Comparison of ENCODE assay signal across 8 cellular contexts in genomic region chr11:76444384-76445121, GRCh38. TPM values are rescaled to one million over a fixed set of nuclear protein-coding genes. Genes with fewer than 3 reads are reported as not detected.
A peak's percentile ranks its signal among the peaks of the same experiment; 100 is the strongest.
DNase-seq lines count a peak whose midpoint lies in the region; ATAC-seq lines count a peak whose summit lies in the region.

A gene with protein sequence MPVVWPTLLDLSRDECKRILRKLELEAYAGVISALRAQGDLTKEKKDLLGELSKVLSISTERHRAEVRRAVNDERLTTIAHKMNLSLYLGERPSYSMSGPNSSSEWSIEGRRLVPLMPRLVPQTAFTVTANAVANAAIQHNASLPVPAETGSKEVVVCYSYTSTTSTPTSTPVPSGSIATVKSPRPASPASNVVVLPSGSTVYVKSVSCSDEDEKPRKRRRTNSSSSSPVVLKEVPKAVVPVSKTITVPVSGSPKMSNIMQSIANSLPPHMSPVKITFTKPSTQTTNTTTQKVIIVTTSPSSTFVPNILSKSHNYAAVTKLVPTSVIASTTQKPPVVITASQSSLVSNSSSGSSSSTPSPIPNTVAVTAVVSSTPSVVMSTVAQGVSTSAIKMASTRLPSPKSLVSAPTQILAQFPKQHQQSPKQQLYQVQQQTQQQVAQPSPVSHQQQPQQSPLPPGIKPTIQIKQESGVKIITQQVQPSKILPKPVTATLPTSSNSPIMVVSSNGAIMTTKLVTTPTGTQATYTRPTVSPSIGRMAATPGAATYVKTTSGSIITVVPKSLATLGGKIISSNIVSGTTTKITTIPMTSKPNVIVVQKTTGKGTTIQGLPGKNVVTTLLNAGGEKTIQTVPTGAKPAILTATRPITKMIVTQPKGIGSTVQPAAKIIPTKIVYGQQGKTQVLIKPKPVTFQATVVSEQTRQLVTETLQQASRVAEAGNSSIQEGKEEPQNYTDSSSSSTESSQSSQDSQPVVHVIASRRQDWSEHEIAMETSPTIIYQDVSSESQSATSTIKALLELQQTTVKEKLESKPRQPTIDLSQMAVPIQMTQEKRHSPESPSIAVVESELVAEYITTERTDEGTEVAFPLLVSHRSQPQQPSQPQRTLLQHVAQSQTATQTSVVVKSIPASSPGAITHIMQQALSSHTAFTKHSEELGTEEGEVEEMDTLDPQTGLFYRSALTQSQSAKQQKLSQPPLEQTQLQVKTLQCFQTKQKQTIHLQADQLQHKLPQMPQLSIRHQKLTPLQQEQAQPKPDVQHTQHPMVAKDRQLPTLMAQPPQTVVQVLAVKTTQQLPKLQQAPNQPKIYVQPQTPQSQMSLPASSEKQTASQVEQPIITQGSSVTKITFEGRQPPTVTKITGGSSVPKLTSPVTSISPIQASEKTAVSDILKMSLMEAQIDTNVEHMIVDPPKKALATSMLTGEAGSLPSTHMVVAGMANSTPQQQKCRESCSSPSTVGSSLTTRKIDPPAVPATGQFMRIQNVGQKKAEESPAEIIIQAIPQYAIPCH (N-terminal part only) (plus strand): TSS chr11:76445018. CDS start chr11:76446939, 1,921 bp downstream.

- H3K4me3 ChIP-seq in rectal smooth muscle tissue (ENCODE audit: low read length) (peak within 1 kb of the TSS; percentile 99), aorta (ENCODE audit: low read length in 2 of 2) (peak within 1 kb of the TSS; percentile 92 to 93)

- H3K9me3 ChIP-seq in aorta (ENCODE audit: control insufficient read depth, low read length) = no peaks in the 10 kb centered on the region

- H3K27me3 ChIP-seq in rectal smooth muscle tissue (ENCODE audit: control insufficient read depth, insufficient read depth, low read length) (no peaks in the 10 kb centered on the region), aorta (ENCODE audit: control insufficient read depth in 1 of 2, insufficient read depth in 2 of 2, low read length in 1 of 2) (no peaks in the 10 kb centered on the region)

- peak within 1 kb of the TSS; percentile 100 for H3K9ac ChIP-seq in rectal smooth muscle tissue (ENCODE audit: low read length)

- peak within 1 kb of the TSS; percentile 98 for H3K27ac ChIP-seq in rectal smooth muscle tissue (ENCODE audit: low read depth, low read length)
- peak within 1 kb of the TSS; percentile 44 to 76 for H3K27ac ChIP-seq in aorta (ENCODE audit: low read depth in 1 of 2, low read length in 2 of 2)

- 0% methylated on average over 53 of the region's 53 CpGs for WGBS in aorta, 2 donors

- DNase-seq in NCI-H2081 (lab: John Stamatoyannopoulos, UW) = peak; percentile 96 to 99
- peak; percentile 93 for DNase-seq in T1000 (lab: John Stamatoyannopoulos, UW)
- DNase-seq in astrocyte of the hippocampus (ENCODE audit: low read depth, low spot score) = peak; percentile 100
- peak; percentile 94 for DNase-seq in hepatic stellate cell (ENCODE audit: low spot score)
- DNase-seq in aorta = peak; percentile 97 to 98

- H3K36me3 ChIP-seq in rectal smooth muscle tissue (ENCODE audit: control insufficient read depth, insufficient read depth, low read length) (no peaks in the 10 kb centered on the region), aorta (ENCODE audit: control insufficient read depth in 1 of 2, insufficient read depth in 2 of 2, low read length in 1 of 2) (no peaks in the 10 kb centered on the region)

- H3K4me1 ChIP-seq in rectal smooth muscle tissue (ENCODE audit: control insufficient read depth, insufficient read depth, low read length) = peaks cover 4% of the 10 kb centered on the region
- no peaks in the 10 kb centered on the region for H3K4me1 ChIP-seq in aorta (ENCODE audit: control insufficient read depth in 1 of 2, insufficient read depth in 2 of 2, low read length in 2 of 2)

- peak; percentile 79 for ATAC-seq in GM18508 (IDR thresholded peaks at IDR 0.05; ENCODE audit: insufficient read depth, unreplicated experiment)
- ATAC-seq in HG03025 (IDR thresholded peaks at IDR 0.05; ENCODE audit: low FRiP score, unreplicated experiment) = peak; percentile 89
- peak; percentile 99 for ATAC-seq in aorta (ENCODE audit: low FRiP score)

- intact Hi-C loops in aorta (cut with DNase I) = loop anchor here (1.0 to 10.0 kb wide), 5 partner anchors 62 to 237 kb away; partner anchors contain the start of genes GVQW3 (in 2 of the 2), THAP12 (in 2 of the 2) and WNT11 (in 2 of the 2)

RNA-seq across cellular contexts. Expression of the gene that starts here (rescaled TPM):
- 10 to 100 TPM; 25.1 to 35.0 TPM for total RNA-seq in aorta
- 10 to 100 TPM in 1 of 2 donors, 1 to 10 TPM in 1; 3.6 to 10.4 TPM for polyA plus RNA-seq in aorta

Comparison
In these comparisons a context has a peak if more than half of its experiments do, and no peak if none do; other contexts are left out.
1. Peak in every context shown above with its lines: DNase-seq, ATAC-seq, H3K4me3 ChIP-seq and H3K27ac ChIP-seq.